ENCODE assay signal across 24 cellular contexts in the genomic region with DNA sequence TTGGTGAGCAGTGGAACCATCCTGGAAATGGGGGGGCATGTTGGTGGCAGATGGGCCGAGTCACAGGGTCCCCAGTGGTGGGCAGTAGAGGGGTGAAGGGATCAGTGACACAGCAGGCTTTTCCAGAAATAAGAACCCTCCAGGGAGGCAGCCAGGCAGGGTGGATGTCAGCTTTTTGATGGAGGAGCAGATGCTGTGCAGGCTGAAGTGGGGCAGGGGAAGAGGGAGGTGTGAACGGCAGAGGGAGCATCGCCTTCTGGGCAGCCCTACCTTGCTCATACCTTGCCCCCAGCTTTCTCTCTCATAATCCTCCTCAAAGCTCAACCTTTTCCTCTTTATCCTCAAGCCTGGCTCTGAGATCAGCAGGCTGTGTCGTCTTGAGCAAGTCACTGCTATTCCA.
DNase-seq lines count a peak whose midpoint lies in the region; ATAC-seq and TF ChIP-seq lines count a peak whose summit lies in the region.
"Had no signal": no experiment of that assay in that cellular context is flagged by ENCODE, and none has a peak within 500 bp of the region (broad histone marks: within the 10 kb centered on the region; RNA-seq: fewer than 3 reads in every experiment).

No MANE protein-coding gene starts in this region.

- H3K9ac ChIP-seq in muscle layer of colon (ENCODE audit: low read length) (no peak overlapping the region), subcutaneous abdominal adipose tissue (ENCODE audit: low read length in 5 of 5) (peak overlapping the region in 2 of 5 donors; percentile 9 to 22)

- H3K27me3 ChIP-seq in muscle layer of colon (ENCODE audit: control insufficient read depth in 1 of 2, insufficient read depth in 2 of 2, low read length in 2 of 2) = no peaks in the 10 kb centered on the region
- no peaks in the 10 kb centered on the region for H3K27me3 ChIP-seq in subcutaneous abdominal adipose tissue (ENCODE audit: control insufficient read depth in 5 of 5, insufficient read depth in 4 of 5, low read length in 5 of 5)
- H3K27me3 ChIP-seq: breast epithelium, ovary had no signal

- DNase-seq in DMS 273 (lab: John Stamatoyannopoulos, UW; ENCODE audit: unreplicated experiment) = peak; percentile 47
- DNase-seq in DMS 273 treated with DMSO at 0.1 percent for 48 hours (lab: John Stamatoyannopoulos, UW) = no peak
- no peak for DNase-seq in NCI-H2227 (lab: John Stamatoyannopoulos, UW; ENCODE audit: unreplicated experiment)
- DNase-seq in NCI-H446 treated with DMSO at 0.1 percent for 48 hours (lab: John Stamatoyannopoulos, UW) = no peak
- no peak for DNase-seq in sciatic nerve (ENCODE audit: low spot score)
- DNase-seq: activated CD4-positive, alpha-beta T cell treated with anti-CD3 and anti-CD28 coated beads, Interleukin-2, amount 50 U/mL, for 4 hours; activated CD4-positive, CD25-positive, alpha-beta regulatory T cell; activated naive CD4-positive, alpha-beta T cell treated with anti-CD3 and anti-CD28 coated beads, Interleukin-2, amount 10 ng/mL, durations not matched to agents 7 days and 5 days; CD4-positive, CD25-positive, alpha-beta regulatory T cell; effector memory CD4-positive, alpha-beta T cell; naive B cell; NCI-H1417 treated with DMSO at 0.1 percent for 48 hours; NK-92 treated with Interleukin-12 subunit alpha and Interleukin-12 subunit beta, amount 100 ng/mL, for 24 hours; ovary; SHP77 treated with DMSO at 0.1 percent for 48 hours; stimulated activated CD4-positive, alpha-beta T cell treated with anti-CD3 and anti-CD28 coated beads, Interleukin-12 subunit alpha, Interleukin-12 subunit beta, amount 100 ng/mL, for 4 hours; stimulated activated CD4-positive, alpha-beta T cell treated with anti-CD3 and anti-CD28 coated beads, Interleukin-4, amount 100 ng/mL, for 1 hour; T-cell had no signal

- TF ChIP-seq CTCF in VCaP (conservative IDR thresholded peaks at IDR 0.05) = no peak

- no peaks in the 10 kb centered on the region for H3K9me3 ChIP-seq in muscle layer of colon (ENCODE audit: low read length)
- peaks cover 0 to 3% (median 0%) of the 10 kb centered on the region in 5 donors for H3K9me3 ChIP-seq in subcutaneous abdominal adipose tissue (ENCODE audit: control insufficient read depth in 5 of 5, low read length in 5 of 5)
- H3K9me3 ChIP-seq: breast epithelium, ovary had no signal

- H3K4me1 ChIP-seq in muscle layer of colon (ENCODE audit: insufficient read depth, low read length) (peaks cover 48% of the 10 kb centered on the region), subcutaneous abdominal adipose tissue (ENCODE audit: control insufficient read depth in 5 of 5, insufficient read depth in 5 of 5, low read length in 5 of 5) (peaks cover 7 to 55% (median 48%) of the 10 kb centered on the region in 5 donors)

- peak overlapping the region; percentile 81 for H3K27ac ChIP-seq in VCaP
- peak overlapping the region; percentile 24 for H3K27ac ChIP-seq in muscle layer of colon (ENCODE audit: low read depth, low read length)
- peak overlapping the region; percentile 50 for H3K27ac ChIP-seq in subcutaneous abdominal adipose tissue (ENCODE audit: low read depth, low read length)
- H3K27ac ChIP-seq: ovary had no signal

- no peak for ATAC-seq in sciatic nerve
- ATAC-seq: GM12878; stimulated activated effector memory CD8-positive, alpha-beta T cell treated with anti-CD3 and anti-CD28 coated beads, Interleukin-12 subunit alpha, Interleukin-12 subunit beta, amount 100 ng/mL, for 72 hours; T-cell had no signal

- H3K36me3 ChIP-seq in muscle layer of colon (ENCODE audit: insufficient read depth, low read length) (no peaks in the 10 kb centered on the region), subcutaneous abdominal adipose tissue (ENCODE audit: control insufficient read depth in 5 of 5, insufficient read depth in 5 of 5, low read length in 5 of 5) (no peaks in the 10 kb centered on the region)
- H3K36me3 ChIP-seq: breast epithelium, ovary had no signal

- H3K4me3 ChIP-seq in muscle layer of colon (ENCODE audit: low read depth in 1 of 2, low read length in 2 of 2) = no peak overlapping the region
- no peak overlapping the region for H3K4me3 ChIP-seq in subcutaneous abdominal adipose tissue (ENCODE audit: low read depth in 1 of 5, low read length in 5 of 5)
- H3K4me3 ChIP-seq: GM12878, ovary had no signal

- intact Hi-C loops in sciatic nerve (cut with DNase I) = no loop called here

Comparison
In these comparisons a context has a peak if more than half of its experiments do, and no peak if none do; other contexts are left out.
1. H3K27ac ChIP-seq: peak in every context shown above with its lines; median percentile 81 in VCaP; 50 in subcutaneous abdominal adipose tissue; 24 in muscle layer of colon.